Comparison of ENCODE assay signal across 2 cellular contexts in genomic region chr6:85612690-85613474, GRCh38.
TF ChIP-seq lines count a peak whose summit lies in the region.

No MANE protein-coding gene starts in this region.

TF ChIP-seq in HepG2, 621 proteins besides CTCF, POLR2A, EP300 and RAD21:
- TF ChIP-seq ZFAT (CRISPR knock-in tag; conservative IDR thresholded peaks at IDR 0.05) (no peak), NFYB (CRISPR knock-in tag; IDR thresholded peaks at IDR 0.05) (no peak), AGO2 (optimal IDR thresholded peaks at IDR 0.05; ENCODE audit: low read depth, low read length) (peak; percentile 47), ZNF574 (CRISPR knock-in tag; IDR thresholded peaks at IDR 0.05) (no peak)

TF ChIP-seq in PFSK-1, 5 proteins besides CTCF, POLR2A, EP300 and RAD21:
- TF ChIP-seq POLR2AphosphoS5 (IDR thresholded peaks at IDR 0.05; ENCODE audit: low read depth, low read length) (peak; percentile 74), REST (IDR thresholded peaks at IDR 0.05; ENCODE audit: insufficient read depth in 1 of 2, low read depth in 2 of 2, low read length in 2 of 2) (no peak)
